23 cellular contexts compared by ENCODE assay signal in genomic region chr12:131164096-131164872, GRCh38.
A peak's percentile ranks its signal among the peaks of the same experiment; 100 is the strongest.
DNase-seq lines count a peak whose midpoint lies in the region; ATAC-seq and TF ChIP-seq lines count a peak whose summit lies in the region.
"Had no signal": no experiment of that assay in that cellular context is flagged by ENCODE, and none has a peak within 500 bp of the region (broad histone marks: within the 10 kb centered on the region; RNA-seq: fewer than 3 reads in every experiment).

No MANE protein-coding gene starts in this region.

- CTCF ChIA-PET in HCT116 (lab: Charles Lee): no interaction called here

- H3K9ac ChIP-seq in HCT116 (ENCODE audit: low read length) (no peak overlapping the region), neuronal stem cell (ENCODE audit: low read depth, low read length, poor library complexity) (no peak overlapping the region)

- peak overlapping the region; percentile 30 for H2BK15ac ChIP-seq in neuronal stem cell (ENCODE audit: low read length)

- H3K79me2 ChIP-seq in HCT116 (ENCODE audit: insufficient read depth, low read length): no peaks in the 10 kb centered on the region

- no peak overlapping the region for H3K4ac ChIP-seq in neuronal stem cell (ENCODE audit: low read length)

- H3K36me3 Mint-ChIP-seq in activated T-helper 17 cell treated with anti-CD3 and anti-CD28 coated beads, Interleukin-2, amount 50 U/mL, for 72 hours (ENCODE audit: low read depth): no peaks in the 10 kb centered on the region
- peaks cover 5% of the 10 kb centered on the region for H3K36me3 Mint-ChIP-seq in T-helper 17 cell (ENCODE audit: low read depth)
- H3K36me3 Mint-ChIP-seq: activated naive CD4-positive, alpha-beta T cell treated with anti-CD3 and anti-CD28 coated beads, Interleukin-2, amount 10 ng/mL, durations not matched to agents 7 days and 5 days; brain; natural killer cell had no signal

- no peaks in the 10 kb centered on the region for H3K79me1 ChIP-seq in neuronal stem cell (ENCODE audit: low read depth, low read length)

- peaks cover 6% of the 10 kb centered on the region; the same call in 1 of the 2 replicates for H3K27me3 ChIP-seq in HCT116 (ENCODE audit: insufficient read depth, low read length)
- H3K27me3 ChIP-seq in neuronal stem cell (ENCODE audit: control insufficient read depth in 3 of 3, insufficient read depth in 3 of 3, low read depth in 1 of 3, low read length in 3 of 3): no peaks in the 10 kb centered on the region

- no peak overlapping the region for H2BK120ac ChIP-seq in neuronal stem cell (ENCODE audit: low read depth, low read length)

- RAD21 ChIA-PET in HCT116 (lab: Charles Lee; ENCODE audit: low non-redundant PET in 1 of 2, low total read pairs in 2 of 2, uncharacterized antibody in 2 of 2, unreplicated experiment in 2 of 2): no interaction called here

- TF ChIP-seq POLR2A in HCT116 (IDR thresholded peaks at IDR 0.05; ENCODE audit: borderline replicate concordance, extremely low read depth, insufficient read depth, insufficient read length): no peak

- intact Hi-C loops in HCT116 (cut with micrococcal nuclease): no loop called here

- H3K14ac ChIP-seq in neuronal stem cell (ENCODE audit: low read length): peak overlapping the region; percentile 85

- ATAC-seq in HCT116: peak; percentile 50
- peak; percentile 32 for ATAC-seq in activated T-helper 17 cell treated with anti-CD3 and anti-CD28 coated beads, Interleukin-2, amount 50 U/mL, for 72 hours (replicated peaks)
- no peak for ATAC-seq in T-helper 17 cell
- ATAC-seq: lower lobe of right lung, natural killer cell had no signal

- no peak overlapping the region for H3K4me3 Mint-ChIP-seq in activated T-helper 17 cell treated with anti-CD3 and anti-CD28 coated beads, Interleukin-2, amount 50 U/mL, for 72 hours
- no peak overlapping the region for H3K4me3 Mint-ChIP-seq in T-helper 17 cell
- H3K4me3 Mint-ChIP-seq: activated CD4-positive, alpha-beta T cell treated with anti-CD3 and anti-CD28 coated beads, Interleukin-2, amount 10 ng/mL, durations not matched to agents 7 days and 5 days; activated naive CD4-positive, alpha-beta T cell treated with anti-CD3 and anti-CD28 coated beads, Interleukin-2, amount 10 ng/mL, durations not matched to agents 7 days and 5 days; activated T-helper 1 cell treated with anti-CD3 and anti-CD28 coated beads, Interleukin-12 subunit alpha, Interleukin-12 subunit beta, Interleukin-2, Interleukin-4 antibody, amounts not matched to agents 30 ng/mL and 10 ng/mL and 1 ng/mL, durations not matched to agents 14 hours and 24 hours and 36 hours; brain; natural killer cell had no signal

- BruUV-seq in HCT116 (replicated peaks; lab: Mats Ljungman, UMichigan): no TSS peak

- peak; percentile 13 for DNase-seq in activated CD4-positive, alpha-beta T cell treated with anti-CD3 and anti-CD28 coated beads for 48 hours
- no peak for DNase-seq in activated CD4-positive, alpha-beta T cell treated with anti-CD3 and anti-CD28 coated beads for 4 hours
- peak; percentile 10 for DNase-seq in HCT116 (ENCODE audit: low read depth, low spot score)
- no peak for DNase-seq in neuronal stem cell (ENCODE audit: low spot score)
- no peak for DNase-seq in pons (ENCODE audit: low spot score)
- no peak for DNase-seq in T-helper 17 cell
- DNase-seq in AG08396 (ENCODE audit: low spot score): no peak
- DNase-seq: ACHN; activated CD4-positive, alpha-beta T cell treated with anti-CD3 and anti-CD28 coated beads, Interleukin-2, amount 10 ng/mL, durations not matched to agents 7 days and 5 days; activated naive CD4-positive, alpha-beta T cell treated with anti-CD3 and anti-CD28 coated beads, Interleukin-2, amount 10 ng/mL, durations not matched to agents 7 days and 5 days; DMS153; GDM1; lower lobe of right lung; natural killer cell; NCI-H1105 treated with DMSO at 0.1 percent for 48 hours; NCI-H1930; NCI-H526 treated with DMSO at 0.1 percent for 48 hours; stomach had no signal

- H3K27me3 Mint-ChIP-seq in activated T-helper 17 cell treated with anti-CD3 and anti-CD28 coated beads, Interleukin-2, amount 50 U/mL, for 72 hours: peaks cover 23% of the 10 kb centered on the region
- H3K27me3 Mint-ChIP-seq in T-helper 17 cell: peaks cover 58% of the 10 kb centered on the region
- H3K27me3 Mint-ChIP-seq: activated CD4-positive, alpha-beta T cell treated with anti-CD3 and anti-CD28 coated beads, Interleukin-2, amount 10 ng/mL, durations not matched to agents 7 days and 5 days had no signal

- H3K27ac Mint-ChIP-seq in activated T-helper 17 cell treated with anti-CD3 and anti-CD28 coated beads, Interleukin-2, amount 50 U/mL, for 72 hours: no peak overlapping the region
- H3K27ac Mint-ChIP-seq in T-helper 17 cell: no peak overlapping the region
- H3K27ac Mint-ChIP-seq: activated CD4-positive, alpha-beta T cell treated with anti-CD3 and anti-CD28 coated beads, Interleukin-2, amount 10 ng/mL, durations not matched to agents 7 days and 5 days; activated naive CD4-positive, alpha-beta T cell treated with anti-CD3 and anti-CD28 coated beads, Interleukin-2, amount 10 ng/mL, durations not matched to agents 7 days and 5 days; activated T-helper 1 cell treated with anti-CD3 and anti-CD28 coated beads, Interleukin-12 subunit alpha, Interleukin-12 subunit beta, Interleukin-2, Interleukin-4 antibody, amounts not matched to agents 30 ng/mL and 10 ng/mL and 1 ng/mL, durations not matched to agents 14 hours and 24 hours and 36 hours; brain; natural killer cell had no signal

- no peaks in the 10 kb centered on the region for H4K20me1 ChIP-seq in HCT116 (ENCODE audit: insufficient read depth)

- H3K23ac ChIP-seq in neuronal stem cell (ENCODE audit: low read depth, low read length, poor library complexity): peak overlapping the region; percentile 10

- H2BK12ac ChIP-seq in neuronal stem cell (ENCODE audit: low read length): no peak overlapping the region

- H3K9me3 ChIP-seq in HCT116 (ENCODE audit: control insufficient read depth in 1 of 2, insufficient read depth in 1 of 2, low read depth in 1 of 2, low read length in 2 of 2): no peaks in the 10 kb centered on the region
- H3K9me3 ChIP-seq in neuronal stem cell (replicated peaks in 1 of 2; ENCODE audit: control insufficient read depth in 2 of 2, insufficient read depth in 1 of 2, low read depth in 1 of 2, low read length in 2 of 2): peaks cover 0 to 2% of the 10 kb centered on the region in 2 donors
- H3K9me3 ChIP-seq in T-helper 17 cell (ENCODE audit: control insufficient read depth, low read length, poor library complexity, severe bottlenecking): no peaks in the 10 kb centered on the region
- H3K9me3 ChIP-seq: lower lobe of right lung, stomach, tibial artery had no signal

- no peak overlapping the region for H3K27ac ChIP-seq in HCT116 (ENCODE audit: low read depth, low read length)
- H3K27ac ChIP-seq in neuronal stem cell (replicated peaks; ENCODE audit: low read length): no peak overlapping the region
- H3K27ac ChIP-seq: lower lobe of right lung, skin epidermis, stomach, tibial artery had no signal

- no peaks in the 10 kb centered on the region for H3K9me2 ChIP-seq in HCT116 (ENCODE audit: insufficient read depth)

- TF ChIP-seq RAD21 in HCT116 (IDR thresholded peaks at IDR 0.05; ENCODE audit: low read depth): no peak

- H2BK5ac ChIP-seq in neuronal stem cell (ENCODE audit: low read length): no peak overlapping the region

- peak overlapping the region; percentile 26 for H2AK5ac ChIP-seq in neuronal stem cell (ENCODE audit: low read depth, low read length)

- no peaks in the 10 kb centered on the region for H3K4me1 Mint-ChIP-seq in activated T-helper 17 cell treated with anti-CD3 and anti-CD28 coated beads, Interleukin-2, amount 50 U/mL, for 72 hours
- peaks cover 8% of the 10 kb centered on the region for H3K4me1 Mint-ChIP-seq in T-helper 17 cell
- H3K4me1 Mint-ChIP-seq: activated CD4-positive, alpha-beta T cell treated with anti-CD3 and anti-CD28 coated beads, Interleukin-2, amount 10 ng/mL, durations not matched to agents 7 days and 5 days; activated naive CD4-positive, alpha-beta T cell treated with anti-CD3 and anti-CD28 coated beads, Interleukin-2, amount 10 ng/mL, durations not matched to agents 7 days and 5 days; natural killer cell had no signal

- H3K4me3 ChIP-seq in HCT116 (replicated peaks in 1 of 2; ENCODE audit: low read depth in 1 of 2, low read length in 2 of 2) (no peak overlapping the region), neuronal stem cell (ENCODE audit: low read length in 2 of 2) (no peak overlapping the region)
- H3K4me3 ChIP-seq: lower lobe of right lung, skin epidermis, stomach, tibial artery had no signal

- WGBS in neuronal stem cell (ENCODE audit: extremely low coverage in 2 of 2, insufficient read length in 2 of 2, insufficient replicate concordance in 1 of 2), 2 donors: no CpG with 5 or more reads among the region's 34 CpGs

- H3K18ac ChIP-seq in neuronal stem cell (ENCODE audit: low read length): peak overlapping the region; percentile 7

- no peaks in the 10 kb centered on the region for H3K9me3 Mint-ChIP-seq in activated T-helper 17 cell treated with anti-CD3 and anti-CD28 coated beads, Interleukin-2, amount 50 U/mL, for 72 hours
- H3K9me3 Mint-ChIP-seq: activated CD4-positive, alpha-beta T cell treated with anti-CD3 and anti-CD28 coated beads, Interleukin-2, amount 10 ng/mL, durations not matched to agents 7 days and 5 days; activated naive CD4-positive, alpha-beta T cell treated with anti-CD3 and anti-CD28 coated beads, Interleukin-2, amount 10 ng/mL, durations not matched to agents 7 days and 5 days; activated T-helper 1 cell treated with anti-CD3 and anti-CD28 coated beads, Interleukin-12 subunit alpha, Interleukin-12 subunit beta, Interleukin-2, Interleukin-4 antibody, amounts not matched to agents 30 ng/mL and 10 ng/mL and 1 ng/mL, durations not matched to agents 14 hours and 24 hours and 36 hours; natural killer cell had no signal

- H3K4me2 ChIP-seq in HCT116 (ENCODE audit: low read length) (no peak overlapping the region), neuronal stem cell (ENCODE audit: insufficient read depth, low read length, poor library complexity, severe bottlenecking) (no peak overlapping the region)

- H4K91ac ChIP-seq in neuronal stem cell (ENCODE audit: low read depth, low read length, poor library complexity): no peak overlapping the region

- no peak overlapping the region for H2AFZ ChIP-seq in HCT116 (ENCODE audit: low read depth, low read length, poor library complexity, severe bottlenecking)
- peak overlapping the region; percentile 36 for H2AFZ ChIP-seq in neuronal stem cell (ENCODE audit: low read length)

- no peaks in the 10 kb centered on the region for H3K4me1 ChIP-seq in HCT116 (ENCODE audit: control insufficient read depth in 1 of 2, insufficient read depth in 2 of 2, low read length in 2 of 2)
- H3K4me1 ChIP-seq in neuronal stem cell (ENCODE audit: control insufficient read depth in 2 of 2, insufficient read depth in 1 of 2, low read depth in 1 of 2, low read length in 2 of 2): no peaks in the 10 kb centered on the region
- H3K4me1 ChIP-seq: lower lobe of right lung, stomach, tibial artery had no signal

- no peak overlapping the region for H4K8ac ChIP-seq in neuronal stem cell (ENCODE audit: low read depth, low read length)

- no peak for TF ChIP-seq CTCF in HCT116 (IDR thresholded peaks at IDR 0.05 in 2 of 3, conservative IDR thresholded peaks at IDR 0.05 in 1 of 3; ENCODE audit: borderline replicate concordance in 1 of 3, insufficient read depth in 1 of 3, low read depth in 2 of 3, low read length in 2 of 3)

- H3K36me3 ChIP-seq in HCT116 (ENCODE audit: control insufficient read depth in 1 of 2, insufficient read depth in 2 of 2, low read length in 2 of 2): no peaks in the 10 kb centered on the region
- no peaks in the 10 kb centered on the region for H3K36me3 ChIP-seq in neuronal stem cell (replicated peaks in 1 of 2; ENCODE audit: control insufficient read depth in 2 of 2, insufficient read depth in 2 of 2, low read length in 2 of 2)
- H3K36me3 ChIP-seq: lower lobe of right lung, stomach, tibial artery had no signal

- POLR2A ChIA-PET in HCT116 (lab: Charles Lee): no interaction called here

Comparison
In these comparisons a context has a peak if more than half of its experiments do, and no peak if none do; other contexts are left out.
1. DNase-seq: peak in activated CD4-positive, alpha-beta T cell treated with anti-CD3 and anti-CD28 coated beads for 48 hours (single experiment) and HCT116 (single experiment); none in activated CD4-positive, alpha-beta T cell treated with anti-CD3 and anti-CD28 coated beads for 4 hours (0 of 2), neuronal stem cell (single experiment), pons (single experiment), T-helper 17 cell (0 of 3) and AG08396 (single experiment).